Comparison of ENCODE assay signal across 8 cellular contexts in the genomic region with DNA sequence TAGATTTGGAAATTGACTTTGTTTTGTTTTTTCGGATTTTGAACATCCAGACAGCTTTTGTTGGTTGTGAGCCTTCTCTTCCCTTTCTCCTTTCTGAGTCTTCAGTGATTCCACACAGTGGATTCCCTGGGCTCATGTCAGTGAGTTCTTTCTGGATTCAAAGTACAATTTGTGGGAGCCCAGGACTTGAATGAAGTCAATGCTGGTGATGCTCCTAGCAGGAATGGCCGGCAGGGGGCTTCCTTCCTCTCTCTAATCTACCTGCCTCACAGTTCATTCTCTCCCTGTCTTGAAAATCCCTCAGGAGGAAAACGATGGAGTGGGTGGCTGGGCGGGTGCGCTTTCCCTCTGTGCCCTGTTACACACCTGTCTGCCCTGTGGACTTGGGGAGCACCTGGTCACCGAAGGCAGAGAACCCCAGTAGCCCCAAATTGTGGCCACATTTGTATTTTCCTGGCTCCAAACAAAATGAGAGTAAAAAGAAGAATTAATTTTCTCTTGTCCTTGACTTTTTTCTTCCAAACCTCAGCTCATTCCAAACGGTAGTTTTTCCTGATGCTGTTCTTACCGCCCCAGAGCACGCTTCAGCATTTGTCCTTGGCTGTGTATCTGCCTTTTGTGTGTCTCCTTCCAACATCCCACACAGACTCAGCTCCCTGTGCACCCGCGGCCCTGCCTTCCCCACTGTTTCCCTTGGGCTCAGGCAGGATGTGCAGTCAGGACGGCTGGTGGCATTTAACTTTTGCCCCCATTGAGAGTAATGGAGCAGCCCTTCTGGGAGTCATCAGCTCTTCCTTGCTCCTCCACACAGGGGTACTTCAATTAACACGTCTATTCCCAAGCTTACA.
DNase-seq lines count a peak whose midpoint lies in the region; ATAC-seq and TF ChIP-seq lines count a peak whose summit lies in the region.

No MANE protein-coding gene starts in this region.

- H3K36me3 ChIP-seq in parathyroid adenoma (ENCODE audit: control insufficient read depth, insufficient read depth, low read length), result no peaks in the 10 kb centered on the region

- no peaks in the 10 kb centered on the region for H3K4me1 ChIP-seq in parathyroid adenoma

- H3K4me2 ChIP-seq in parathyroid adenoma (ENCODE audit: low read length), result no peak overlapping the region

- intact Hi-C loops in posterior cingulate gyrus (cut with DNase I), result no loop called here

- H3K4me3 ChIP-seq in parathyroid adenoma (ENCODE audit: low read depth, low read length), result no peak overlapping the region

- no peaks in the 10 kb centered on the region for H3K9me3 ChIP-seq in parathyroid adenoma (ENCODE audit: control insufficient read depth, low read length)

- no peaks in the 10 kb centered on the region for H3K27me3 ChIP-seq in parathyroid adenoma (ENCODE audit: control insufficient read depth, insufficient read depth, low read length)

- TF ChIP-seq CTCF in parathyroid adenoma (IDR thresholded peaks at IDR 0.05), result peak; percentile 46

- no peak for ATAC-seq in HG02970 (IDR thresholded peaks at IDR 0.05; ENCODE audit: low FRiP score, unreplicated experiment)

- no peak overlapping the region for H2AFZ ChIP-seq in parathyroid adenoma

- no peak overlapping the region for H3K27ac Mint-ChIP-seq in activated T-cell treated with anti-CD3 and anti-CD28 coated beads, Interleukin-2, amount 50 U/mL, for 24 hours

- peaks cover 3% of the 10 kb centered on the region for H3K9me3 Mint-ChIP-seq in activated T-cell treated with anti-CD3 and anti-CD28 coated beads, Interleukin-2, amount 50 U/mL, for 24 hours

- DNase-seq in NCI-H345 (lab: John Stamatoyannopoulos, UW) (peak; percentile 22), NCI-H345 treated with DMSO at 0.1 percent for 48 hours (lab: John Stamatoyannopoulos, UW; ENCODE audit: unreplicated experiment) (no peak), NCI-H146 treated with DMSO at 0.1 percent for 48 hours (lab: John Stamatoyannopoulos, UW; ENCODE audit: unreplicated experiment) (peak; percentile 36), cerebellar cortex (ENCODE audit: low spot score) (peak; percentile 30), posterior cingulate gyrus (no peak)
- DNase-seq in activated T-cell treated with anti-CD3 and anti-CD28 coated beads, Interleukin-2, amount 50 U/mL, for 24 hours, result no peak

- H3K4me3 Mint-ChIP-seq in activated T-cell treated with anti-CD3 and anti-CD28 coated beads, Interleukin-2, amount 50 U/mL, for 24 hours, result no peak overlapping the region

- peaks cover 15% of the 10 kb centered on the region for H3K27me3 Mint-ChIP-seq in activated T-cell treated with anti-CD3 and anti-CD28 coated beads, Interleukin-2, amount 50 U/mL, for 24 hours

- no peaks in the 10 kb centered on the region for H3K79me2 ChIP-seq in parathyroid adenoma

- no peaks in the 10 kb centered on the region for H3K36me3 Mint-ChIP-seq in activated T-cell treated with anti-CD3 and anti-CD28 coated beads, Interleukin-2, amount 50 U/mL, for 24 hours (ENCODE audit: low read depth)

- no peaks in the 10 kb centered on the region for H3K4me1 Mint-ChIP-seq in activated T-cell treated with anti-CD3 and anti-CD28 coated beads, Interleukin-2, amount 50 U/mL, for 24 hours (ENCODE audit: low read depth)

- no peak overlapping the region for H3K27ac ChIP-seq in parathyroid adenoma

- no peak overlapping the region for H3K9ac ChIP-seq in parathyroid adenoma

Comparison
In these comparisons a context has a peak if more than half of its experiments do, and no peak if none do; other contexts are left out.
1. DNase-seq: peak in NCI-H345 (single experiment), NCI-H146 treated with DMSO at 0.1 percent for 48 hours (single experiment) and cerebellar cortex (single experiment); none in NCI-H345 treated with DMSO at 0.1 percent for 48 hours (single experiment), activated T-cell treated with anti-CD3 and anti-CD28 coated beads, Interleukin-2, amount 50 U/mL, for 24 hours (single experiment) and posterior cingulate gyrus (0 of 10).